In the genomic region with DNA sequence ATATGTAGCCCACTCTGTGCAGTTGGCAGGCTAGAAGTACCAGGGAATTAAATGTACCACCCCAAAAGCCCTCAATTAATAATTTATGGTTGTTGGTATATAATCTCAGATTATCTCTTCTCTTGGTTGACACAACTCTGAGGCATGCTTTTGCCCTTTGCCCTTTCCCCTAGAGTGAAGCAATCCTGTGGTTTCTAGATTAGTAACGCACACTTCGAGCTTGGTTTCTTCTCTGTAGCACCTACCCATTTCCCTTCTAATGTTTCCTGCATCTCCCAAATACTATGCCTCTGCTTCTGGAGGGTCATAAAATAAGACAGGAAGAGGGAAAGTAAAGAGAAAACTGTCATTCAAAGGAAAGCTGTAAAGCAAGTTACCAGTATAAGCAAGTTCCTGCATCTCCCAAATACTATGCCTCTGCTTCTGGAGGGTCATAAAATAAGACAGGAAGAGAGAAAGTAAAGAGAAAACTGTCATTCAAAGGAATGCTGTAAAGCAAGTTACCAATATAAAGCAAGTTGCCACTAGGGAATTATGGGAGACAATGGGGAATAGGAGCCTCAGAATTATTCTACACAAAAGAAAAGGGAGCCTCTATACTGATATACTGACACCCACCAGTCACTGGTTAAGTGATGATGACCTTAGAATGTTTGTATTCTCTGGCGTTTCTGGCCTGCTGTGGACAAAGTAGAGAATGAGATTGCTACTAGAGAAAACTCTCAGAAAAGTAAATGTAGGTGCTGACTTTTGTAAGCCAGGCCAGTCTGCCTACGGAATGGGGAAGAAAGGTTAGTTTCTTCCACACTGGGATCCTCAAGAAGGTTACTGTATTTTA, we compare ENCODE assay signal across 13 cellular contexts.
A peak's percentile ranks its signal among the peaks of the same experiment; 100 is the strongest.
DNase-seq lines count a peak whose midpoint lies in the region; TF ChIP-seq lines count a peak whose summit lies in the region.
"Had no signal": no experiment of that assay in that cellular context is flagged by ENCODE, and none has a peak within 500 bp of the region (broad histone marks: within the 10 kb centered on the region; RNA-seq: fewer than 3 reads in every experiment).

No MANE protein-coding gene starts in this region.

- peaks cover 17% of the 10 kb centered on the region for H3K4me1 ChIP-seq in SJCRH30
- H3K4me1 ChIP-seq in skeletal muscle satellite cell (ENCODE audit: control insufficient read depth, insufficient read depth, low read length): peaks cover 19% of the 10 kb centered on the region

- DNase-seq in SKM-1 treated with dmso at 0.1 percent for 144 hours (lab: John Stamatoyannopoulos, UW; ENCODE audit: unreplicated experiment): peak; percentile 30
- DNase-seq in SKM-1 (lab: John Stamatoyannopoulos, UW; ENCODE audit: unreplicated experiment): no peak
- peak; percentile 65 to 87 for DNase-seq in SJCRH30
- DNase-seq in fibroblast of the aortic adventitia (ENCODE audit: low read depth): peak; percentile 8
- no peak for DNase-seq in UCSD-AML1 (lab: John Stamatoyannopoulos, UW; ENCODE audit: unreplicated experiment)
- no peak for DNase-seq in WERI-Rb-1
- no peak for DNase-seq in iPS-NIHi11 (ENCODE audit: low spot score)
- DNase-seq: activated CD4-positive, alpha-beta memory T cell treated with anti-CD3 and anti-CD28 coated beads, Interleukin-2, amount 10 ng/mL, durations not matched to agents 7 days and 5 days; amniotic stem cell; CD4-positive, CD25-positive, alpha-beta regulatory T cell; SHP77 treated with DMSO at 0.1 percent for 48 hours had no signal

- H3K4me2 ChIP-seq in skeletal muscle satellite cell (ENCODE audit: low read length): peak overlapping the region; percentile 12

- H3K9ac ChIP-seq in skeletal muscle satellite cell (ENCODE audit: low read depth, low read length): no peak overlapping the region

- H3K27ac ChIP-seq in SJCRH30: peak overlapping the region; percentile 71
- no peak overlapping the region for H3K27ac ChIP-seq in WERI-Rb-1
- H3K27ac ChIP-seq: 22Rv1 had no signal

- H3K36me3 ChIP-seq in SJCRH30 (no peaks in the 10 kb centered on the region), skeletal muscle satellite cell (ENCODE audit: insufficient read depth, low read length) (no peaks in the 10 kb centered on the region), WERI-Rb-1 (no peaks in the 10 kb centered on the region)

- no peaks in the 10 kb centered on the region for H3K9me3 ChIP-seq in SJCRH30 (replicated peaks)
- no peaks in the 10 kb centered on the region for H3K9me3 ChIP-seq in skeletal muscle satellite cell (replicated peaks; ENCODE audit: low read length)
- no peaks in the 10 kb centered on the region for H3K9me3 ChIP-seq in WERI-Rb-1 (ENCODE audit: severe bottlenecking)

- H3K27me3 ChIP-seq in SJCRH30 (no peaks in the 10 kb centered on the region), skeletal muscle satellite cell (ENCODE audit: control insufficient read depth, insufficient read depth, low read length) (no peaks in the 10 kb centered on the region), WERI-Rb-1 (ENCODE audit: insufficient read depth, low read depth, severe bottlenecking) (no peaks in the 10 kb centered on the region)

- H3K4me3 ChIP-seq in SJCRH30 (no peak overlapping the region), fibroblast of the aortic adventitia (ENCODE audit: low read depth, low read length) (no peak overlapping the region), skeletal muscle satellite cell (ENCODE audit: low read length) (no peak overlapping the region), WERI-Rb-1 (ENCODE audit: low read depth, low read length) (no peak overlapping the region)

- TF ChIP-seq CTCF in fibroblast of the aortic adventitia (IDR thresholded peaks at IDR 0.05; ENCODE audit: insufficient read depth, low read length): no peak
- TF ChIP-seq CTCF in WERI-Rb-1 (IDR thresholded peaks at IDR 0.05; ENCODE audit: low read depth, low read length): no peak

Comparison
In these comparisons a context has a peak if more than half of its experiments do, and no peak if none do; other contexts are left out.
1. DNase-seq: peak in SKM-1 treated with dmso at 0.1 percent for 144 hours (single experiment), SJCRH30 (2 of 2) and fibroblast of the aortic adventitia (single experiment); none in SKM-1 (single experiment), UCSD-AML1 (single experiment), WERI-Rb-1 (single experiment) and iPS-NIHi11 (single experiment).